ENCODE assay signal across 1 cellular context in genomic region chr4:17690898-17691297, GRCh38.
TF ChIP-seq lines count a peak whose summit lies in the region.

No MANE protein-coding gene starts in this region.

TF ChIP-seq in HepG2, 621 proteins besides CTCF, POLR2A, EP300 and RAD21 (continued from another document):
- peak; percentile 32; the same call in 1 of the 2 replicates for TF ChIP-seq ARID5B (CRISPR knock-in tag; IDR thresholded peaks at IDR 0.05)
- TF ChIP-seq PAWR (CRISPR knock-in tag; IDR thresholded peaks at IDR 0.05; ENCODE audit: borderline replicate concordance) = no peak
- no peak for TF ChIP-seq MTF1 (CRISPR knock-in tag; IDR thresholded peaks at IDR 0.05)
- TF ChIP-seq ZNF24 (IDR thresholded peaks at IDR 0.05) = peak; percentile 83; the same call in 1 of the 2 replicates
- TF ChIP-seq ZNF207 (IDR thresholded peaks at IDR 0.05; ENCODE audit: borderline replicate concordance) = no peak
- peak; percentile 36; the same call in 1 of the 2 replicates for TF ChIP-seq TCF7 (IDR thresholded peaks at IDR 0.05; ENCODE audit: low read depth)
- no peak for TF ChIP-seq ZNF678 (CRISPR knock-in tag; IDR thresholded peaks at IDR 0.05)
- no peak for TF ChIP-seq KDM4B (CRISPR knock-in tag; IDR thresholded peaks at IDR 0.05)
- TF ChIP-seq MED8 (CRISPR knock-in tag; IDR thresholded peaks at IDR 0.05; ENCODE audit: insufficient replicate concordance) = no peak
- TF ChIP-seq ZKSCAN1 (IDR thresholded peaks at IDR 0.05; ENCODE audit: low read length) = no peak
- no peak for TF ChIP-seq ZNF432 (CRISPR knock-in tag; IDR thresholded peaks at IDR 0.05; ENCODE audit: borderline replicate concordance)
- no peak for TF ChIP-seq ZNF513 (CRISPR knock-in tag; conservative IDR thresholded peaks at IDR 0.05)
- peak; percentile 16; the same call in 1 of the 2 replicates for TF ChIP-seq HMG20A (CRISPR knock-in tag; IDR thresholded peaks at IDR 0.05; ENCODE audit: borderline replicate concordance)
- TF ChIP-seq NR2F6 (IDR thresholded peaks at IDR 0.05) = no peak
- no peak for TF ChIP-seq NR2F6 (CRISPR knock-in tag; IDR thresholded peaks at IDR 0.05)
- peak; percentile 36 for TF ChIP-seq TEAD3 (CRISPR knock-in tag; optimal IDR thresholded peaks at IDR 0.05; ENCODE audit: borderline replicate concordance)
- no peak for TF ChIP-seq ZNF549 (CRISPR knock-in tag; IDR thresholded peaks at IDR 0.05)
- no peak for TF ChIP-seq CENPX (CRISPR knock-in tag; IDR thresholded peaks at IDR 0.05)
- TF ChIP-seq TAF15 (IDR thresholded peaks at IDR 0.05; ENCODE audit: low read depth, low read length, poor library complexity, severe bottlenecking) = no peak
- no peak for TF ChIP-seq ZFP1 (CRISPR knock-in tag; IDR thresholded peaks at IDR 0.05)
- TF ChIP-seq ZNF20 (CRISPR knock-in tag; IDR thresholded peaks at IDR 0.05) = no peak
- no peak for TF ChIP-seq ZNF615 (CRISPR knock-in tag; IDR thresholded peaks at IDR 0.05; ENCODE audit: borderline replicate concordance)
- 0 out of 2 replicates have a peak, but pooled peaks have one; percentile 16 for TF ChIP-seq FOXA3 (CRISPR knock-in tag; IDR thresholded peaks at IDR 0.05)
- no peak for TF ChIP-seq ZNF431 (CRISPR knock-in tag; IDR thresholded peaks at IDR 0.05; ENCODE audit: borderline replicate concordance, low read depth)
